ENCODE assay signal across 1 cellular context in genomic region chr7:44497151-44498013, GRCh38.
TF ChIP-seq lines count a peak whose summit lies in the region.

No MANE protein-coding gene starts in this region.

TF ChIP-seq in K562, 482 proteins besides CTCF, POLR2A, EP300 and RAD21:
- TF ChIP-seq TFAP4 (CRISPR knock-in tag; IDR thresholded peaks at IDR 0.05; ENCODE audit: borderline replicate concordance) (peak; percentile 30; the same call in 1 of the 2 replicates), CREB3L1 (IDR thresholded peaks at IDR 0.05; ENCODE audit: borderline replicate concordance, low read depth) (no peak), DPF2 (IDR thresholded peaks at IDR 0.05) (no peak), JUND (IDR thresholded peaks at IDR 0.05; ENCODE audit: borderline replicate concordance, low read depth, low read length) (no peak), JUND (tag; IDR thresholded peaks at IDR 0.05; ENCODE audit: borderline replicate concordance, low read depth, low read length) (no peak), PML (IDR thresholded peaks at IDR 0.05; ENCODE audit: low read length) (no peak)
